Comparison of ENCODE assay signal across 10 cellular contexts in the genomic region with DNA sequence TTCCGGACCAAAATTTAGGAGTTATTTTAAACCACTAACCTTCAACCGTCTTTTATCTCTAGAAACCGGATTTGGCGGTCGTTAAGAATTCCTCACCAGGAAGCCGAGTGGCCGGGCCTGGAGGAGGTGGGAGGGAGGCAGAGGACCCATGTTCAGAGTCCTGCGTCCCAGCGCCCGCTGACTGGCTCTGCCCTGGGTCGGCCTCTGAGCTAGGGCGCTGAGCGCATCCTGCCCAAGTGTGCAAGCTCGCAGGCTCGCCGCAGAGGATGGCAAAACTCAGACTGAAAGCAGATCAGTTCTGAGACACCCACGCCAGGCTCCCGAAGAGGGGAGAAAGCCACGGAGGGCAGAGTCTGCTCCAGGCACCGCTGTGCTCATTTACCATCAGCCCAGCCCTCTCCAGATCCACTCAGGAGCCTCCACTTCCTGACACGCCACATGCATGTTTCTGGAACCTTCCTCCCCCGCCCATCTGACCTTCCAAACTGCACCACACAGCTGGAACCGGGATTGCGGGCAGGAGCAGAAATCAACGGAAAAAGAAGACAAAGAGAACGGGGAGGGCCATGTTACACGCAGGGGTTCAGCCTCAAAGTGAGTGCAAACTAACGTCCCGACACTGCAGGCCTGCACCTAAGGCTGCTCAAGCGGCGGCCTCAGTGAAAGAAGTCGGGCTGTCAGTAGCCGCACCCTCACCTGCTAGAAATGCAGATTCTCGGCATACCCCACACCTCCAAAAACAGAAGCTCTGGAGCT. TPM values are rescaled to one million over a fixed set of nuclear protein-coding genes. Genes with fewer than 3 reads are reported as not detected.
A peak's percentile ranks its signal among the peaks of the same experiment; 100 is the strongest.
DNase-seq lines count a peak whose midpoint lies in the region; ATAC-seq and TF ChIP-seq lines count a peak whose summit lies in the region.
"Had no signal": no experiment of that assay in that cellular context is flagged by ENCODE, and none has a peak within 500 bp of the region (broad histone marks: within the 10 kb centered on the region; RNA-seq: fewer than 3 reads in every experiment).

No MANE protein-coding gene starts in this region.

- TF ChIP-seq CTCF in ascending aorta (IDR thresholded peaks at IDR 0.05) = no peak
- no peak for TF ChIP-seq CTCF in left lung (IDR thresholded peaks at IDR 0.05)

- peaks cover 25 to 67% of the 10 kb centered on the region in 2 donors for H3K4me1 ChIP-seq in ascending aorta
- H3K4me1 ChIP-seq in left lung = peaks cover 14 to 18% of the 10 kb centered on the region in 2 donors

- H3K27ac ChIP-seq in ascending aorta (peak overlapping the region; percentile 65 to 70), left lung (peak overlapping the region; percentile 54 to 66)

- peak; percentile 67 for DNase-seq in activated CD4-positive, alpha-beta T cell treated with anti-CD3 and anti-CD28 coated beads, Interleukin-2, amount 10 ng/mL, durations not matched to agents 24 days and 14 days
- DNase-seq in activated CD4-positive, alpha-beta T cell treated with anti-CD3 and anti-CD28 coated beads for 1 hour = no peak
- DNase-seq in ascending aorta (ENCODE audit: low spot score in 2 of 2) = peak in 1 of 2 donors; percentile 75
- DNase-seq in left lung = no peak
- DNase-seq in stimulated activated naive CD8-positive, alpha-beta T cell treated with anti-CD3 and anti-CD28 coated beads, Interleukin-15, amount 100 ng/mL, for 72 hours = peak; percentile 15 to 39
- DNase-seq in occipital lobe (lab: John Stamatoyannopoulos, UW) = no peak
- DNase-seq in NCI-H1436 treated with DMSO at 0.1 percent for 48 hours (lab: John Stamatoyannopoulos, UW) = no peak
- DNase-seq: NCI-H446 treated with DMSO at 0.1 percent for 48 hours had no signal

- intact Hi-C loops in activated CD4-positive, alpha-beta T cell treated with anti-CD3 and anti-CD28 coated beads, Interleukin-2, amount 10 ng/mL, durations not matched to agents 24 days and 14 days (cut with micrococcal nuclease) = no loop called here
- intact Hi-C loops in ascending aorta (cut with DNase I) (no loop called here), left lung (cut with DNase I) (no loop called here)

- no peak overlapping the region for H3K27ac Mint-ChIP-seq in activated CD4-positive, alpha-beta T cell treated with anti-CD3 and anti-CD28 coated beads, Interleukin-2, amount 10 ng/mL, durations not matched to agents 24 days and 14 days
- no peak overlapping the region for H3K27ac Mint-ChIP-seq in stimulated activated naive CD8-positive, alpha-beta T cell treated with anti-CD3 and anti-CD28 coated beads, Interleukin-15, amount 100 ng/mL, for 72 hours

- no peaks in the 10 kb centered on the region for H3K9me3 Mint-ChIP-seq in activated CD4-positive, alpha-beta T cell treated with anti-CD3 and anti-CD28 coated beads, Interleukin-2, amount 10 ng/mL, durations not matched to agents 24 days and 14 days
- H3K9me3 Mint-ChIP-seq in stimulated activated naive CD8-positive, alpha-beta T cell treated with anti-CD3 and anti-CD28 coated beads, Interleukin-15, amount 100 ng/mL, for 72 hours = no peaks in the 10 kb centered on the region

- peaks cover 59% of the 10 kb centered on the region for H3K27me3 Mint-ChIP-seq in activated CD4-positive, alpha-beta T cell treated with anti-CD3 and anti-CD28 coated beads, Interleukin-2, amount 10 ng/mL, durations not matched to agents 24 days and 14 days
- H3K27me3 Mint-ChIP-seq in stimulated activated naive CD8-positive, alpha-beta T cell treated with anti-CD3 and anti-CD28 coated beads, Interleukin-15, amount 100 ng/mL, for 72 hours = peaks cover 86% of the 10 kb centered on the region

- H3K36me3 Mint-ChIP-seq in activated CD4-positive, alpha-beta T cell treated with anti-CD3 and anti-CD28 coated beads, Interleukin-2, amount 10 ng/mL, durations not matched to agents 24 days and 14 days (ENCODE audit: low read depth) = no peaks in the 10 kb centered on the region

- peak overlapping the region; percentile 31 to 57 for H3K4me3 ChIP-seq in ascending aorta
- H3K4me3 ChIP-seq in left lung = no peak overlapping the region
- H3K4me3 ChIP-seq: skin epidermis had no signal

- H3K4me1 Mint-ChIP-seq in activated CD4-positive, alpha-beta T cell treated with anti-CD3 and anti-CD28 coated beads, Interleukin-2, amount 10 ng/mL, durations not matched to agents 24 days and 14 days = peaks cover 3% of the 10 kb centered on the region
- H3K4me1 Mint-ChIP-seq in stimulated activated naive CD8-positive, alpha-beta T cell treated with anti-CD3 and anti-CD28 coated beads, Interleukin-15, amount 100 ng/mL, for 72 hours = peaks cover 8% of the 10 kb centered on the region

- ATAC-seq in left lung = peak; percentile 51
- peak; percentile 93 for ATAC-seq in stimulated activated naive CD8-positive, alpha-beta T cell treated with anti-CD3 and anti-CD28 coated beads, Interleukin-15, amount 100 ng/mL, for 72 hours
- no peak for ATAC-seq in HG02623 (IDR thresholded peaks at IDR 0.05; ENCODE audit: unreplicated experiment)

- peak overlapping the region; percentile 26 for H3K4me3 Mint-ChIP-seq in activated CD4-positive, alpha-beta T cell treated with anti-CD3 and anti-CD28 coated beads, Interleukin-2, amount 10 ng/mL, durations not matched to agents 24 days and 14 days
- peak overlapping the region in 1 of 2 donors; percentile 32 for H3K4me3 Mint-ChIP-seq in stimulated activated naive CD8-positive, alpha-beta T cell treated with anti-CD3 and anti-CD28 coated beads, Interleukin-15, amount 100 ng/mL, for 72 hours

- no peaks in the 10 kb centered on the region for H3K9me3 ChIP-seq in ascending aorta
- H3K9me3 ChIP-seq in left lung = no peaks in the 10 kb centered on the region

- H3K36me3 ChIP-seq in ascending aorta (no peaks in the 10 kb centered on the region), left lung (no peaks in the 10 kb centered on the region)

- H3K27me3 ChIP-seq in ascending aorta (no peaks in the 10 kb centered on the region), left lung (peaks cover 0 to 40% of the 10 kb centered on the region in 2 donors)

RNA-seq across cellular contexts. Expression of gene COL4A1, which starts 8.2 kb away (rescaled TPM):
- not detected in 2 replicates for total RNA-seq in activated CD4-positive, alpha-beta T cell treated with anti-CD3 and anti-CD28 coated beads, Interleukin-2, amount 10 ng/mL, durations not matched to agents 24 days and 14 days
- total RNA-seq in ascending aorta = 756 TPM
- total RNA-seq in left lung = 1,000 to 10,000 TPM in 1 of 2 donors, 100 to 1,000 TPM in 1; 418 to 1,057 TPM
- 67.8 TPM for total RNA-seq in occipital lobe

RNA-seq across cellular contexts. Expression of gene COL4A2, which starts 8.3 kb away (rescaled TPM):
- total RNA-seq in activated CD4-positive, alpha-beta T cell treated with anti-CD3 and anti-CD28 coated beads, Interleukin-2, amount 10 ng/mL, durations not matched to agents 24 days and 14 days = not detected in 2 replicates
- total RNA-seq in ascending aorta = 1,227 TPM
- 100 to 1,000 TPM; 343 to 638 TPM for total RNA-seq in left lung
- 56.8 TPM for total RNA-seq in occipital lobe

Comparison
In these comparisons a context has a peak if more than half of its experiments do, and no peak if none do; other contexts are left out.
1. DNase-seq: peak in activated CD4-positive, alpha-beta T cell treated with anti-CD3 and anti-CD28 coated beads, Interleukin-2, amount 10 ng/mL, durations not matched to agents 24 days and 14 days (single experiment) and stimulated activated naive CD8-positive, alpha-beta T cell treated with anti-CD3 and anti-CD28 coated beads, Interleukin-15, amount 100 ng/mL, for 72 hours (2 of 2); none in activated CD4-positive, alpha-beta T cell treated with anti-CD3 and anti-CD28 coated beads for 1 hour (single experiment), left lung (0 of 2), occipital lobe (single experiment) and NCI-H1436 treated with DMSO at 0.1 percent for 48 hours (single experiment).
2. H3K4me3 ChIP-seq: peak in ascending aorta (2 of 2); none in left lung (0 of 2).
3. RNA of gene COL4A1, which starts 8.2 kb away (total RNA-seq): 418 to 1,057 TPM in left lung, 756 TPM in ascending aorta (single experiment) and 67.8 TPM in occipital lobe (single experiment); not detected in activated CD4-positive, alpha-beta T cell treated with anti-CD3 and anti-CD28 coated beads, Interleukin-2, amount 10 ng/mL, durations not matched to agents 24 days and 14 days; every median in the first group is over 10 times any median in the second.
4. RNA of gene COL4A2, which starts 8.3 kb away (total RNA-seq): 1,227 TPM in ascending aorta (single experiment), 343 to 638 TPM in left lung and 56.8 TPM in occipital lobe (single experiment); not detected in activated CD4-positive, alpha-beta T cell treated with anti-CD3 and anti-CD28 coated beads, Interleukin-2, amount 10 ng/mL, durations not matched to agents 24 days and 14 days; every median in the first group is over 10 times any median in the second.